In the genomic region with DNA sequence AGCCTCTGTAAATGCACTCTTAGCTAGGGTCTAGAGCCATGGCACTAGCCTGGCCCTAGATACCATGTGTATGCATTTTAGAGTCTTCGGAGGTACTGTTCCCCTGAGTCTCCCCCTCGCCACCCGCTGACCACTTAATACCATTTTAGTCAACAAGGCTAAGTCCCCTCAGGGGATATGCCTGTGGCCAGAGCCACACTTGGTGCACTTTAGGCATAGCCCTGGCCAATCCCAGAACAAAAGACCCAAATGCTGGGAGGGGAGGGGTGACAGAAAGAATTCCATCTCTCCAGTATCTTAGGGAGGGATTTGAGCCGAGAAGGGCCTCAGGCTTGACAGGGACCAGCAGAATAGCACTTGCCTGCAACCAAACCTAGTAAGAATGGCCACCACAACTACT, we compare ENCODE assay signal across 19 cellular contexts. TPM values are rescaled to one million over a fixed set of nuclear protein-coding genes. Genes with fewer than 3 reads are reported as not detected.
DNase-seq lines count a peak whose midpoint lies in the region; ATAC-seq and TF ChIP-seq lines count a peak whose summit lies in the region.
"Had no signal": no experiment of that assay in that cellular context is flagged by ENCODE, and none has a peak within 500 bp of the region (broad histone marks: within the 10 kb centered on the region; RNA-seq: fewer than 3 reads in every experiment).

No MANE protein-coding gene starts in this region.

- H3K27ac ChIP-seq in HUES64 (ENCODE audit: low read depth, low read length) (no peak overlapping the region), neural progenitor cell (no peak overlapping the region), heart right ventricle (no peak overlapping the region)
- H3K27ac ChIP-seq: body of pancreas, SJSA1 had no signal

- intact Hi-C loops in heart right ventricle (cut with DNase I) = no loop called here

- peaks cover 53% of the 10 kb centered on the region for H3F3A ChIP-seq in neural progenitor cell (ENCODE audit: low read depth)

- H3K9me3 ChIP-seq in HUES64 (ENCODE audit: insufficient read depth, low read depth, low read length) = no peaks in the 10 kb centered on the region
- no peaks in the 10 kb centered on the region for H3K9me3 ChIP-seq in neural progenitor cell (ENCODE audit: low read depth)
- H3K9me3 ChIP-seq in heart right ventricle = no peaks in the 10 kb centered on the region
- H3K9me3 ChIP-seq: body of pancreas, SJSA1 had no signal

- peaks cover 7% of the 10 kb centered on the region for H3K27me3 Mint-ChIP-seq in activated T-cell treated with anti-CD3 and anti-CD28 coated beads, Interleukin-2, amount 50 U/mL, for 72 hours (ENCODE audit: low read depth)
- H3K27me3 Mint-ChIP-seq in central memory CD8-positive, alpha-beta T cell = no peaks in the 10 kb centered on the region
- peaks cover 26% of the 10 kb centered on the region for H3K27me3 Mint-ChIP-seq in neural progenitor cell (ENCODE audit: insufficient read depth, low read depth)

- no peaks in the 10 kb centered on the region for H3K79me2 ChIP-seq in neural progenitor cell (ENCODE audit: low read depth)

- WGBS in HUES64 = 9% methylated on average over 4 of the region's 4 CpGs
- 94 to 95% methylated on average over 4 of the region's 4 CpGs for WGBS in heart right ventricle, 2 donors

- H3K27me3 ChIP-seq in HUES64 (ENCODE audit: insufficient read depth, low read length) (peaks cover 77% of the 10 kb centered on the region), neural progenitor cell (peaks cover 31% of the 10 kb centered on the region), heart right ventricle (peaks cover 0 to 20% (median 0%) of the 10 kb centered on the region in 7 donors)
- H3K27me3 ChIP-seq: body of pancreas, SJSA1 had no signal

- no peaks in the 10 kb centered on the region for H3K36me3 Mint-ChIP-seq in activated T-cell treated with anti-CD3 and anti-CD28 coated beads, Interleukin-2, amount 50 U/mL, for 72 hours (ENCODE audit: insufficient read depth in 2 of 2)
- H3K36me3 Mint-ChIP-seq in central memory CD8-positive, alpha-beta T cell (ENCODE audit: insufficient read depth) = peaks cover 15% of the 10 kb centered on the region
- H3K36me3 Mint-ChIP-seq in neural progenitor cell = no peaks in the 10 kb centered on the region

- H3K4me1 Mint-ChIP-seq in activated T-cell treated with anti-CD3 and anti-CD28 coated beads, Interleukin-2, amount 50 U/mL, for 72 hours (ENCODE audit: low read depth) = peaks cover 5% of the 10 kb centered on the region
- peaks cover 13% of the 10 kb centered on the region for H3K4me1 Mint-ChIP-seq in central memory CD8-positive, alpha-beta T cell
- peaks cover 61% of the 10 kb centered on the region for H3K4me1 Mint-ChIP-seq in neural progenitor cell

- no peaks in the 10 kb centered on the region for H3K9me3 Mint-ChIP-seq in activated T-cell treated with anti-CD3 and anti-CD28 coated beads, Interleukin-2, amount 50 U/mL, for 72 hours
- H3K9me3 Mint-ChIP-seq in central memory CD8-positive, alpha-beta T cell = no peaks in the 10 kb centered on the region
- no peaks in the 10 kb centered on the region for H3K9me3 Mint-ChIP-seq in neural progenitor cell

- H4K20me1 ChIP-seq in neural progenitor cell (ENCODE audit: low read depth) = no peaks in the 10 kb centered on the region

- no peak overlapping the region for H2AFZ ChIP-seq in neural progenitor cell (replicated peaks)

- DNase-seq in activated T-cell treated with anti-CD3 and anti-CD28 coated beads, Interleukin-2, amount 50 U/mL, for 72 hours = no peak
- DNase-seq in activated T-cell treated with anti-CD3 and anti-CD28 coated beads for 4 hours (no peak), neural progenitor cell (ENCODE audit: low spot score) (peak; percentile 72), middle frontal gyrus (ENCODE audit: extremely low spot score, low spot score) (no peak), cerebellum (ENCODE audit: low spot score) (no peak), heart right ventricle (no peak)
- DNase-seq in central memory CD8-positive, alpha-beta T cell (ENCODE audit: low spot score in 2 of 2) = no peak
- DNase-seq: activated gamma-delta T cell treated with Interleukin-2 at 50 U/mL for 16 hours; body of pancreas; COR-L47; EL; Kasumi-1; NCI-H1417; NCI-H2171; NCI-H774; PC-3; stimulated activated naive CD8-positive, alpha-beta T cell treated with anti-CD3 and anti-CD28 coated beads, Interleukin-15, Interleukin-2, amounts not matched to agents 100 U/mL and 50 U/mL, for 24 hours had no signal

- no peak for ATAC-seq in activated T-cell treated with anti-CD3 and anti-CD28 coated beads, Interleukin-2, amount 50 U/mL, for 72 hours (replicated peaks in 1 of 2)
- ATAC-seq in central memory CD8-positive, alpha-beta T cell (replicated peaks; ENCODE audit: extremely low read depth, poor library complexity, severe bottlenecking) = no peak
- no peak for ATAC-seq in heart right ventricle
- ATAC-seq: body of pancreas; PC-3; stimulated activated naive CD8-positive, alpha-beta T cell treated with anti-CD3 and anti-CD28 coated beads, Interleukin-15, Interleukin-2, amounts not matched to agents 100 U/mL and 50 U/mL, for 24 hours had no signal

- peak overlapping the region; percentile 74 to 91 for H3K4me3 Mint-ChIP-seq in activated T-cell treated with anti-CD3 and anti-CD28 coated beads, Interleukin-2, amount 50 U/mL, for 72 hours
- H3K4me3 Mint-ChIP-seq in central memory CD8-positive, alpha-beta T cell = peak overlapping the region; percentile 81
- peak overlapping the region; percentile 80 for H3K4me3 Mint-ChIP-seq in neural progenitor cell

- H3K9ac ChIP-seq in HUES64 (ENCODE audit: low read depth, low read length) = no peak overlapping the region
- H3K9ac ChIP-seq in neural progenitor cell = no peak overlapping the region

- H3K4me2 ChIP-seq in neural progenitor cell = peak overlapping the region; percentile 71

- H3K36me3 ChIP-seq in HUES64 (ENCODE audit: insufficient read depth, low read length) = no peaks in the 10 kb centered on the region
- H3K36me3 ChIP-seq in neural progenitor cell = no peaks in the 10 kb centered on the region
- no peaks in the 10 kb centered on the region for H3K36me3 ChIP-seq in heart right ventricle
- H3K36me3 ChIP-seq: SJSA1 had no signal

- peaks cover 15% of the 10 kb centered on the region; the same call in 1 of the 2 replicates for H3K4me1 ChIP-seq in HUES64 (ENCODE audit: insufficient read depth, low read length)
- peaks cover 16% of the 10 kb centered on the region for H3K4me1 ChIP-seq in neural progenitor cell
- H3K4me1 ChIP-seq in heart right ventricle = peaks cover 0 to 19% (median 0%) of the 10 kb centered on the region in 9 donors

- H3K4me3 ChIP-seq in HUES64 (ENCODE audit: low read length) (peak overlapping the region; percentile 55), neural progenitor cell (peak overlapping the region; percentile 43), heart right ventricle (no peak overlapping the region)
- H3K4me3 ChIP-seq: body of pancreas, SJSA1 had no signal

- H3K27ac Mint-ChIP-seq in activated T-cell treated with anti-CD3 and anti-CD28 coated beads, Interleukin-2, amount 50 U/mL, for 72 hours = no peak overlapping the region
- H3K27ac Mint-ChIP-seq in central memory CD8-positive, alpha-beta T cell (ENCODE audit: low read depth) = no peak overlapping the region
- H3K27ac Mint-ChIP-seq in neural progenitor cell = peak overlapping the region; percentile 54

- TF ChIP-seq CTCF in neural progenitor cell (IDR thresholded peaks at IDR 0.05) (no peak), heart right ventricle (IDR thresholded peaks at IDR 0.05) (no peak)

RNA-seq across cellular contexts. Expression of a gene that starts 28.6 kb away (rescaled TPM):
- total RNA-seq in activated T-cell treated with anti-CD3 and anti-CD28 coated beads, Interleukin-2, amount 50 U/mL, for 72 hours = 1 to 10 TPM; 8.6 to 9.9 TPM
- polyA plus RNA-seq in HUES64 (2013, experiment 1 of 2) = 4.1 TPM
- 7.0 TPM for polyA plus RNA-seq in HUES64 (2013, experiment 2 of 2)
- total RNA-seq in neural progenitor cell (ENCODE audit: low replicate concordance) (5.1 and 6.5 TPM in 2 replicates), cerebellum (3.7 TPM), heart right ventricle (10 to 100 TPM in 1 of 10 donors, 1 to 10 TPM in 9; 4.9 to 12.8 (median 8.3) TPM)
- polyA plus RNA-seq in heart right ventricle = 1 to 10 TPM; 2.1 to 3.1 TPM

RNA-seq across cellular contexts. Expression of a gene that starts 47.9 kb away (rescaled TPM):
- total RNA-seq in activated T-cell treated with anti-CD3 and anti-CD28 coated beads, Interleukin-2, amount 50 U/mL, for 72 hours = 10 to 100 TPM; 24.8 to 32.5 TPM
- polyA plus RNA-seq in HUES64 (2013, experiment 1 of 2) = 24.5 TPM
- 18.1 TPM for polyA plus RNA-seq in HUES64 (2013, experiment 2 of 2)
- 8.3 and 10.9 TPM in 2 replicates for total RNA-seq in neural progenitor cell (ENCODE audit: low replicate concordance)
- total RNA-seq in cerebellum = 7.3 TPM
- 10 to 100 TPM in 2 of 10 donors, 1 to 10 TPM in 8; 7.4 to 12.6 (median 9.6) TPM for total RNA-seq in heart right ventricle
- 10 to 100 TPM in 1 of 2 donors, 1 to 10 TPM in 1; 6.7 to 10.2 TPM for polyA plus RNA-seq in heart right ventricle

Comparison
In these comparisons a context has a peak if more than half of its experiments do, and no peak if none do; other contexts are left out.
1. H3K4me3 ChIP-seq: peak in HUES64 (single experiment) and neural progenitor cell (single experiment); none in heart right ventricle (0 of 10).
2. Peak in every context shown above with its lines, with median percentiles within 50 percentile points of each other: H3K4me3 Mint-ChIP-seq.